1 cellular context compared by ENCODE assay signal in genomic region chr12:51886021-51886710, GRCh38.
TF ChIP-seq lines count a peak whose summit lies in the region.

No MANE protein-coding gene starts in this region.

TF ChIP-seq in GM23338, 12 proteins besides CTCF, POLR2A, EP300 and RAD21 (continued from another document):
- TF ChIP-seq ZNF462 (CRISPR knock-in tag; IDR thresholded peaks at IDR 0.05) (no peak), ZNF114 (CRISPR knock-in tag; IDR thresholded peaks at IDR 0.05) (no peak), EZH2 (IDR thresholded peaks at IDR 0.05; ENCODE audit: low read depth, unreplicated experiment) (no peak), REST (IDR thresholded peaks at IDR 0.05; ENCODE audit: unreplicated experiment) (no peak), NANOG (IDR thresholded peaks at IDR 0.05; ENCODE audit: borderline replicate concordance) (no peak), ZNF331 (CRISPR knock-in tag; IDR thresholded peaks at IDR 0.05; ENCODE audit: low read depth) (no peak)
